Comparison of ENCODE assay signal across 8 cellular contexts in genomic region chr18:5058768-5059539, GRCh38.
DNase-seq lines count a peak whose midpoint lies in the region; ATAC-seq lines count a peak whose summit lies in the region.

No MANE protein-coding gene starts in this region.

- peak overlapping the region; percentile 81 for H3K27ac Mint-ChIP-seq in activated CD8-positive, alpha-beta T cell treated with anti-CD3 and anti-CD28 coated beads, Interleukin-2, amount 10 ng/mL, durations not matched to agents 7 days and 5 days
- no peak overlapping the region for H3K27ac Mint-ChIP-seq in naive B cell

- POLR2A ChIA-PET in activated CD8-positive, alpha-beta T cell treated with anti-CD3 and anti-CD28 coated beads, Interleukin-2, amount 10 ng/mL, durations not matched to agents 7 days and 5 days (lab: Charles Lee): no interaction called here

- H3K4me3 Mint-ChIP-seq in activated CD8-positive, alpha-beta T cell treated with anti-CD3 and anti-CD28 coated beads, Interleukin-2, amount 10 ng/mL, durations not matched to agents 7 days and 5 days: no peak overlapping the region
- peak overlapping the region in 6 of 8 donors; percentile 3 to 61 (median 11) for H3K4me3 Mint-ChIP-seq in naive B cell

- CTCF ChIA-PET in activated CD8-positive, alpha-beta T cell treated with anti-CD3 and anti-CD28 coated beads, Interleukin-2, amount 10 ng/mL, durations not matched to agents 7 days and 5 days (lab: Charles Lee): interaction anchor here (0.8 to 6.4 kb wide), 6 partner anchors 14 to 951 kb away, joined by 3 to 84 read pairs (median 5); no protein-coding TSS in a partner anchor

- peak; percentile 69 for DNase-seq in activated CD8-positive, alpha-beta T cell treated with anti-CD3 and anti-CD28 coated beads, Interleukin-2, amount 10 ng/mL, durations not matched to agents 7 days and 5 days
- DNase-seq in naive B cell (no peak), retina (no peak), hepatic stellate cell (ENCODE audit: low spot score) (no peak), NK-92 (lab: John Stamatoyannopoulos, UW; ENCODE audit: unreplicated experiment) (no peak)

- no peaks in the 10 kb centered on the region for H3K27me3 Mint-ChIP-seq in activated CD8-positive, alpha-beta T cell treated with anti-CD3 and anti-CD28 coated beads, Interleukin-2, amount 10 ng/mL, durations not matched to agents 7 days and 5 days (ENCODE audit: low read depth)
- H3K27me3 Mint-ChIP-seq in naive B cell: peaks cover 33 to 52% (median 48%) of the 10 kb centered on the region in 3 donors

- H3K9me3 Mint-ChIP-seq in activated CD8-positive, alpha-beta T cell treated with anti-CD3 and anti-CD28 coated beads, Interleukin-2, amount 10 ng/mL, durations not matched to agents 7 days and 5 days (ENCODE audit: insufficient read depth): no peaks in the 10 kb centered on the region
- no peaks in the 10 kb centered on the region for H3K9me3 Mint-ChIP-seq in naive B cell

- H3K4me1 Mint-ChIP-seq in activated CD8-positive, alpha-beta T cell treated with anti-CD3 and anti-CD28 coated beads, Interleukin-2, amount 10 ng/mL, durations not matched to agents 7 days and 5 days (ENCODE audit: low read depth): peaks cover 17% of the 10 kb centered on the region
- peaks cover 10 to 17% (median 16%) of the 10 kb centered on the region in 3 donors for H3K4me1 Mint-ChIP-seq in naive B cell

- H3K36me3 Mint-ChIP-seq in activated CD8-positive, alpha-beta T cell treated with anti-CD3 and anti-CD28 coated beads, Interleukin-2, amount 10 ng/mL, durations not matched to agents 7 days and 5 days (ENCODE audit: low read depth): no peaks in the 10 kb centered on the region
- no peaks in the 10 kb centered on the region for H3K36me3 Mint-ChIP-seq in naive B cell

- peak; percentile 62 for ATAC-seq in GM18867 (IDR thresholded peaks at IDR 0.05; ENCODE audit: unreplicated experiment)
- ATAC-seq in HG03175 (IDR thresholded peaks at IDR 0.05; ENCODE audit: unreplicated experiment): peak; percentile 43
- ATAC-seq in activated CD8-positive, alpha-beta T cell treated with anti-CD3 and anti-CD28 coated beads, Interleukin-2, amount 10 ng/mL, durations not matched to agents 7 days and 5 days: peak; percentile 91
- peak; percentile 40 to 63 for ATAC-seq in naive B cell (ENCODE audit: low read depth in 2 of 2)
- no peak for ATAC-seq in GM18858 (IDR thresholded peaks at IDR 0.05; ENCODE audit: unreplicated experiment)
